Comparison of ENCODE assay signal across 9 cellular contexts in the genomic region with DNA sequence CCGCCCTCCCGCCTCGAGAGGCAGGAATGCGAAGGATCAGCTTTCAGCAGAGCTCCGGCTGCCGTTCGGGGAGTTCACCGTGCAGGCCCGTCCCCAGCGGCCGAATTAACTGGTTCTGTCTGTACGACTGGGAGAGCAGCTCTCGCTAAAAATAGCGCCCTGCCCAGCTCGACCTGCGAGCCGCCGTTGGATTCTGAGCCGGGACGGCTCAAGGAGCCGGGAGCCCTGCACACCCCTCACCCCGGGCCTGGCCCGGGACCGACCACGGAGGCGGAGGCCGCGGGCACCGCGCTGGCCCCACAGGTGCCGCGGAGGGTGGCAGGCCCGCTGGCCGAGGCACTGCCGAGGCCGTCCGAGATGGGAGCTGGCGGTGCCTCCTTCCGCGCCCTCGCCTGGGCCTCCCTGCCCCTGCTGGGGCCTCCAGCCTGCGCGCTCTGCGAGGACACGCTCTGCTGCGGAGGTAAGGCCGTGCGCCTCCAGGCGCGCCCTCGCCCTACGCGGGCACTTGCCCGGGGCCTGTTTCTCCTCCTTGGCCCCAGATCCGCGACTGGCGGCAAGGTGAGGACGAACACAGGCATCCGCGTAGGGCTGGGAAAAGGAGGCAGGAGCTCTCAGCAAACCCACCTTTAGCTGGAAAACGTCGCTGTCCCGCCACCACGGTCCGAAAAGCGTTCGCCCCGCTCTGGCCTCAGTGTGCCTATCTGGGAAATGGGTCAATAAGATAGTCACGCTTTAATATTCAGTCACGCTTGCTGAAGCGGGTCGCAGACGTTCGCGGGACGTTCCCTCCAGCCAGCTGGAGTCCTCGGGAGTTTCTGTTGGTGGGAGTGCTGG. TPM values are rescaled to one million over a fixed set of nuclear protein-coding genes. Genes with fewer than 3 reads are reported as not detected.
DNase-seq lines count a peak whose midpoint lies in the region; ATAC-seq, FAIRE-seq and TF ChIP-seq lines count a peak whose summit lies in the region.
"Had no signal": no experiment of that assay in that cellular context is flagged by ENCODE, and none has a peak within 500 bp of the region (broad histone marks: within the 10 kb centered on the region; RNA-seq: fewer than 3 reads in every experiment).

No MANE protein-coding gene starts in this region.

- H3K27ac ChIP-seq in right cardiac atrium (ENCODE audit: low read length), result peak overlapping the region; percentile 77
- H3K27ac ChIP-seq: SK-N-MC had no signal

- H3K27me3 ChIP-seq in right cardiac atrium (ENCODE audit: control insufficient read depth, insufficient read depth), result no peaks in the 10 kb centered on the region

- H3K9me3 ChIP-seq in right cardiac atrium (ENCODE audit: control insufficient read depth, low read length), result no peaks in the 10 kb centered on the region

- peak; percentile 82 to 84 for ATAC-seq in right cardiac atrium
- ATAC-seq in HG02759 (IDR thresholded peaks at IDR 0.05; ENCODE audit: unreplicated experiment), result no peak

- intact Hi-C loops in right cardiac atrium (cut with DNase I), result loop anchor here in 1 of 4 donors (5.0 kb wide), 1 partner anchor 41 kb away; no protein-coding TSS in a partner anchor

- no peak for TF ChIP-seq POLR2A in H54 (IDR thresholded peaks at IDR 0.05; ENCODE audit: low read depth, low read length)

- in situ Hi-C loops in G401 (cut with HindIII; ENCODE audit: low sequenced_read_pairs), result no loop called here
- in situ Hi-C loops in astrocyte of the cerebellum (cut with HindIII; ENCODE audit: low sequenced_read_pairs), result no loop called here

- no peak for FAIRE-seq in H54 (lab: Jason Lieb, UNC)

- H3K4me3 ChIP-seq in astrocyte of the cerebellum (ENCODE audit: low read depth, low read length), result peak overlapping the region; percentile 26
- peak overlapping the region; percentile 65 for H3K4me3 ChIP-seq in right cardiac atrium (ENCODE audit: low read length)
- H3K4me3 ChIP-seq: SK-N-MC had no signal

- 35% methylated on average over 75 of the region's 77 CpGs for WGBS in right cardiac atrium

- TF ChIP-seq CTCF in astrocyte of the cerebellum (IDR thresholded peaks at IDR 0.05; ENCODE audit: low read depth, low read length, missing control alignments), result no peak

- H3K4me1 ChIP-seq in right cardiac atrium (ENCODE audit: control insufficient read depth, insufficient read depth, low read length), result peaks cover 6% of the 10 kb centered on the region

- DNase-seq in G401 (ENCODE audit: low spot score) (peak; percentile 80), astrocyte of the cerebellum (ENCODE audit: low read depth) (peak; percentile 57), right cardiac atrium (peak; percentile 79 to 92 (median 91)), retina (peak; percentile 88), H54 (ENCODE audit: insufficient read length, low spot score) (no peak), activated gamma-delta T cell treated with Interleukin-2 at 50 U/mL for 16 hours (no peak)
- DNase-seq in activated CD4-positive, alpha-beta T cell treated with anti-CD3 and anti-CD28 coated beads for 1 hour, result no peak

RNA-seq across cellular contexts. Expression of a gene that starts 53.0 kb away (rescaled TPM):
- 30.0 and 44.9 TPM in 2 replicates for total RNA-seq in G401 (2014; rRNA removed; shearing (Covaris generic))
- 10 to 100 TPM; 41.7 to 55.0 (median 42.7) TPM for total RNA-seq in right cardiac atrium
- polyA plus RNA-seq in right cardiac atrium, result 25.5 TPM

Comparison
In these comparisons a context has a peak if more than half of its experiments do, and no peak if none do; other contexts are left out.
1. DNase-seq: peak in G401 (single experiment), astrocyte of the cerebellum (single experiment), right cardiac atrium (3 of 3) and retina (single experiment); none in H54 (single experiment), activated CD4-positive, alpha-beta T cell treated with anti-CD3 and anti-CD28 coated beads for 1 hour (single experiment) and activated gamma-delta T cell treated with Interleukin-2 at 50 U/mL for 16 hours (single experiment).